In genomic region chr2:39772812-39773152, GRCh38 we compare ENCODE assay signal across 1 cellular context.
TF ChIP-seq lines count a peak whose summit lies in the region.

No MANE protein-coding gene starts in this region.

TF ChIP-seq in SK-N-SH, 30 proteins besides CTCF, POLR2A, EP300 and RAD21 (continued from another document):
- TF ChIP-seq IRF3 (IDR thresholded peaks at IDR 0.05; ENCODE audit: low read depth, low read length) (no peak), ELF1 (IDR thresholded peaks at IDR 0.05) (no peak), SMC3 (IDR thresholded peaks at IDR 0.05; ENCODE audit: low read depth, low read length) (no peak), PBX3 (IDR thresholded peaks at IDR 0.05) (no peak), JUND (IDR thresholded peaks at IDR 0.05) (no peak), FOXJ3 (CRISPR knock-in tag; IDR thresholded peaks at IDR 0.05) (no peak), GABPA (IDR thresholded peaks at IDR 0.05; ENCODE audit: low read depth) (no peak)
TF ChIP-seq in SK-N-SH: peak in this region for 0.
